Comparison of ENCODE assay signal across 12 cellular contexts in the genomic region with DNA sequence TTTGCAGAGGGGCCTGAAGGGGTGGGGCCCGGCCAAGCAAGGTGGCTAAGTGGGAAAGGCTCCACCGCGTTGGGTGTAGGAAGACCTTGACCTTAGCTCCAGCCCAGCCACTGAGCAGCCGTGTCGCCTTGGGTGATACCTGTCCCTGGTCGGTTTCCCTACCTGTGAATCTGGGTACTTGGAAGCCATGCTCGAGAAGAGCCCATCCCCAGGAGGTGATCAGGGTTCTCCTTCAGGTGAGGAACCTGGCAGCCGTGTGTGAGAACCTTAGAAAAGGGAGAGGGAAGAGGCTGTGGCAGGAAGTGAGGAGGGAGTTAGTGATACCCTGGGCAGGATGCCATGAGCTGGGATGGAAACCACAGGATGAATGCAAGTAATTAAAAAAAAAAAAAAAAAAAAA. TPM values are rescaled to one million over a fixed set of nuclear protein-coding genes. Genes with fewer than 3 reads are reported as not detected.
DNase-seq lines count a peak whose midpoint lies in the region; ATAC-seq and TF ChIP-seq lines count a peak whose summit lies in the region.
"Had no signal": no experiment of that assay in that cellular context is flagged by ENCODE, and none has a peak within 500 bp of the region (broad histone marks: within the 10 kb centered on the region; RNA-seq: fewer than 3 reads in every experiment).

No MANE protein-coding gene starts in this region.

- H3K27me3 ChIP-seq in PC-9 (ENCODE audit: insufficient read depth, low read depth), result no peaks in the 10 kb centered on the region

- H4K20me1 ChIP-seq in PC-9 (ENCODE audit: insufficient read depth), result no peaks in the 10 kb centered on the region

- peaks cover 19% of the 10 kb centered on the region for H3K4me1 Mint-ChIP-seq in activated naive CD4-positive, alpha-beta T cell treated with anti-CD3 and anti-CD28 coated beads, Interleukin-2, amount 10 ng/mL, durations not matched to agents 7 days and 5 days
- peaks cover 23% of the 10 kb centered on the region for H3K4me1 Mint-ChIP-seq in activated T-cell treated with anti-CD3 and anti-CD28 coated beads, Interleukin-2, amount 50 U/mL, for 4 hours (ENCODE audit: low read depth)

- intact Hi-C loops in PC-9 (cut with micrococcal nuclease; ENCODE audit: unreplicated experiment), result no loop called here

- peak overlapping the region; percentile 11; the same call in 1 of the 2 replicates for H3K4me3 ChIP-seq in PC-9
- H3K4me3 ChIP-seq in epithelial cell of esophagus (ENCODE audit: low read length), result no peak overlapping the region

- DNase-seq in GM03348 (ENCODE audit: low spot score) (peak; percentile 79), PC-9 (peak; percentile 71 to 73), epithelial cell of esophagus (ENCODE audit: low read depth) (peak; percentile 77), renal cortical epithelial cell (ENCODE audit: low read depth) (peak; percentile 79), nucleus accumbens (lab: John Stamatoyannopoulos, UW) (no peak)
- DNase-seq in activated naive CD4-positive, alpha-beta T cell treated with anti-CD3 and anti-CD28 coated beads, Interleukin-2, amount 10 ng/mL, durations not matched to agents 7 days and 5 days, result no peak
- DNase-seq in activated T-cell treated with anti-CD3 and anti-CD28 coated beads, Interleukin-2, amount 50 U/mL, for 4 hours, result no peak
- no peak for DNase-seq in stimulated activated CD4-positive, alpha-beta T cell treated with anti-CD3 and anti-CD28 coated beads, Interleukin-2, amount 100 ng/mL, for 24 hours
- DNase-seq: activated B cell treated with CpG ODN at 0.5 μM for 24 hours, NCI-H774 had no signal

- no peaks in the 10 kb centered on the region for H3K9me3 Mint-ChIP-seq in activated naive CD4-positive, alpha-beta T cell treated with anti-CD3 and anti-CD28 coated beads, Interleukin-2, amount 10 ng/mL, durations not matched to agents 7 days and 5 days
- H3K9me3 Mint-ChIP-seq in activated T-cell treated with anti-CD3 and anti-CD28 coated beads, Interleukin-2, amount 50 U/mL, for 4 hours, result no peaks in the 10 kb centered on the region
- H3K9me3 Mint-ChIP-seq: activated B cell treated with CpG ODN at 0.5 μM for 24 hours; activated naive CD4-positive, alpha-beta T cell treated with anti-CD3 and anti-CD28 coated beads, Interleukin-2, amount 50 U/mL, for 24 hours had no signal

- H3K36me3 Mint-ChIP-seq in activated naive CD4-positive, alpha-beta T cell treated with anti-CD3 and anti-CD28 coated beads, Interleukin-2, amount 10 ng/mL, durations not matched to agents 7 days and 5 days, result peaks cover 4% of the 10 kb centered on the region
- H3K36me3 Mint-ChIP-seq in activated T-cell treated with anti-CD3 and anti-CD28 coated beads, Interleukin-2, amount 50 U/mL, for 4 hours (ENCODE audit: insufficient read depth), result peaks cover 3% of the 10 kb centered on the region
- H3K36me3 Mint-ChIP-seq: activated naive CD4-positive, alpha-beta T cell treated with anti-CD3 and anti-CD28 coated beads, Interleukin-2, amount 50 U/mL, for 24 hours had no signal

- H3K9me2 ChIP-seq in PC-9 (ENCODE audit: insufficient read depth), result no peaks in the 10 kb centered on the region

- H3F3A ChIP-seq in PC-9 (ENCODE audit: insufficient read depth, low read depth), result peaks cover 21% of the 10 kb centered on the region

- H3K79me2 ChIP-seq in PC-9 (ENCODE audit: low read depth), result peaks cover 11% of the 10 kb centered on the region; the same call in 1 of the 2 replicates
- H3K79me2 ChIP-seq: parathyroid adenoma had no signal

- H3K36me3 ChIP-seq in PC-9 (ENCODE audit: low read depth), result no peaks in the 10 kb centered on the region

- no peaks in the 10 kb centered on the region for H3K9me3 ChIP-seq in PC-9 (ENCODE audit: insufficient read depth, low read depth)

- no peak overlapping the region for H3K27ac Mint-ChIP-seq in activated naive CD4-positive, alpha-beta T cell treated with anti-CD3 and anti-CD28 coated beads, Interleukin-2, amount 10 ng/mL, durations not matched to agents 7 days and 5 days
- H3K27ac Mint-ChIP-seq: activated B cell treated with CpG ODN at 0.5 μM for 24 hours; activated naive CD4-positive, alpha-beta T cell treated with anti-CD3 and anti-CD28 coated beads, Interleukin-2, amount 50 U/mL, for 24 hours had no signal

- no peak for TF ChIP-seq CTCF in PC-9 (conservative IDR thresholded peaks at IDR 0.05)
- no peak for TF ChIP-seq CTCF in epithelial cell of esophagus (IDR thresholded peaks at IDR 0.05; ENCODE audit: insufficient read depth, low read depth, low read length, missing control alignments)

- CTCF ChIA-PET in PC-9 (lab: Charles Lee), result no interaction called here
- CTCF ChIA-PET in activated naive CD4-positive, alpha-beta T cell treated with anti-CD3 and anti-CD28 coated beads, Interleukin-2, amount 10 ng/mL, durations not matched to agents 7 days and 5 days (lab: Charles Lee), result no interaction called here

- no TSS peak for BruUV-seq in PC-9 (replicated peaks; lab: Mats Ljungman, UMichigan)

- 0 out of 2 replicates have a peak overlapping the region, but pooled peaks have one; percentile 1 for H2AFZ ChIP-seq in PC-9
- H2AFZ ChIP-seq: parathyroid adenoma had no signal

- POLR2A ChIA-PET in PC-9 (lab: Charles Lee; ENCODE audit: unreplicated experiment), result no interaction called here

- peaks cover 24% of the 10 kb centered on the region for H3K4me1 ChIP-seq in PC-9 (replicated peaks; ENCODE audit: insufficient read depth)
- H3K4me1 ChIP-seq: parathyroid adenoma had no signal

- no peak overlapping the region for H3K4me3 Mint-ChIP-seq in activated naive CD4-positive, alpha-beta T cell treated with anti-CD3 and anti-CD28 coated beads, Interleukin-2, amount 10 ng/mL, durations not matched to agents 7 days and 5 days
- no peak overlapping the region for H3K4me3 Mint-ChIP-seq in activated T-cell treated with anti-CD3 and anti-CD28 coated beads, Interleukin-2, amount 50 U/mL, for 4 hours
- H3K4me3 Mint-ChIP-seq: activated B cell treated with CpG ODN at 0.5 μM for 24 hours; activated naive CD4-positive, alpha-beta T cell treated with anti-CD3 and anti-CD28 coated beads, Interleukin-2, amount 50 U/mL, for 24 hours had no signal

- H3K4me2 ChIP-seq in PC-9, result peak overlapping the region; percentile 51

- peaks cover 4% of the 10 kb centered on the region for H3K27me3 Mint-ChIP-seq in activated naive CD4-positive, alpha-beta T cell treated with anti-CD3 and anti-CD28 coated beads, Interleukin-2, amount 10 ng/mL, durations not matched to agents 7 days and 5 days
- H3K27me3 Mint-ChIP-seq in activated T-cell treated with anti-CD3 and anti-CD28 coated beads, Interleukin-2, amount 50 U/mL, for 4 hours (ENCODE audit: low read depth), result no peaks in the 10 kb centered on the region
- H3K27me3 Mint-ChIP-seq: activated B cell treated with CpG ODN at 0.5 μM for 24 hours; activated naive CD4-positive, alpha-beta T cell treated with anti-CD3 and anti-CD28 coated beads, Interleukin-2, amount 50 U/mL, for 24 hours had no signal

- H3K27ac ChIP-seq in PC-9, result peak overlapping the region; percentile 74
- H3K27ac ChIP-seq: parathyroid adenoma had no signal

- ATAC-seq in activated T-cell treated with anti-CD3 and anti-CD28 coated beads, Interleukin-2, amount 50 U/mL, for 4 hours, result no peak

RNA-seq across cellular contexts. Expression of gene PPARA, which starts 21.6 kb away (rescaled TPM):
- total RNA-seq in PC-9 (2021) (43.9 and 48.7 TPM in 2 replicates), renal cortical epithelial cell (9.2 and 19.8 TPM in 2 replicates)
- 1 to 10 TPM; 5.6 to 7.0 (median 5.9) TPM for total RNA-seq in activated T-cell treated with anti-CD3 and anti-CD28 coated beads, Interleukin-2, amount 50 U/mL, for 4 hours

Comparison
In these comparisons a context has a peak if more than half of its experiments do, and no peak if none do; other contexts are left out.
1. DNase-seq: peak in GM03348 (single experiment), PC-9 (2 of 2), epithelial cell of esophagus (single experiment) and renal cortical epithelial cell (single experiment); none in activated naive CD4-positive, alpha-beta T cell treated with anti-CD3 and anti-CD28 coated beads, Interleukin-2, amount 10 ng/mL, durations not matched to agents 7 days and 5 days (single experiment), nucleus accumbens (0 of 56), activated T-cell treated with anti-CD3 and anti-CD28 coated beads, Interleukin-2, amount 50 U/mL, for 4 hours (single experiment) and stimulated activated CD4-positive, alpha-beta T cell treated with anti-CD3 and anti-CD28 coated beads, Interleukin-2, amount 100 ng/mL, for 24 hours (0 of 2).